Comparison of ENCODE assay signal across 16 cellular contexts in the genomic region with DNA sequence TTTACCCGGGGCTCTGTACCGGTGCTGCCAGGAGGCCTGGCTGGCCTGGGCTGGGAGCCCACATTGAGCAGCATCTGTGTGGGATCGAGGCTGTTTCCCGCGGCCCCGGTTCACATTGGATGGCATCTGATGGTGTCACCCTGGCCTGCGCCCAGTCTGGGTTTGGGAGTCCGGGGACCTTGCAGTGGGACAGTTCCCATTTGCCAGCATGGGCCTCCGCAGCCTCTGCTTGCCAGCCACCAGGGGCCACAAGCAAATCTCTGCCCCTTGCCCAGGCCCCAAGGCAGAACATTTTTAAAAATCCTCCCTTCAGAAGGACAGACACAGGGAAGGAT.
"Had no signal": no experiment of that assay in that cellular context is flagged by ENCODE, and none has a peak within 500 bp of the region (broad histone marks: within the 10 kb centered on the region; RNA-seq: fewer than 3 reads in every experiment).

No MANE protein-coding gene starts in this region.

- DNase-seq: colonic mucosa; dermis blood vessel endothelial cell; erythroblast; foreskin melanocyte; hippocampal formation; kidney glomerular epithelial cell; mammary epithelial cell; small intestine; stimulated activated CD4-positive, alpha-beta T cell treated with anti-CD3 and anti-CD28 coated beads, Interleukin-12 subunit alpha, Interleukin-12 subunit beta, amount 100 ng/mL, for 4 hours; stimulated activated naive CD8-positive, alpha-beta T cell treated with anti-CD3 and anti-CD28 coated beads, Interleukin-15, Interleukin-2, amounts not matched to agents 100 U/mL and 50 U/mL, for 24 hours; thyroid gland had no signal

- H3K27ac Mint-ChIP-seq: naive thymus-derived CD8-positive, alpha-beta T cell had no signal

- H3K4me3 ChIP-seq: colonic mucosa, mucosa of descending colon, suprapubic skin, thyroid gland had no signal

- H3K9me3 ChIP-seq: colonic mucosa, mucosa of descending colon, neutrophil, suprapubic skin, thyroid gland had no signal

- ATAC-seq: mucosa of descending colon; naive thymus-derived CD8-positive, alpha-beta T cell; stimulated activated naive CD8-positive, alpha-beta T cell treated with anti-CD3 and anti-CD28 coated beads, Interleukin-15, Interleukin-2, amounts not matched to agents 100 U/mL and 50 U/mL, for 24 hours had no signal

- H3K4me3 Mint-ChIP-seq: naive thymus-derived CD8-positive, alpha-beta T cell; type B pancreatic cell had no signal

- H3K9me3 Mint-ChIP-seq: naive thymus-derived CD8-positive, alpha-beta T cell; type B pancreatic cell had no signal

- H3K36me3 ChIP-seq: colonic mucosa, thyroid gland had no signal

- H3K27me3 ChIP-seq: colonic mucosa, neutrophil, suprapubic skin, thyroid gland had no signal

- H3K27me3 Mint-ChIP-seq: naive thymus-derived CD8-positive, alpha-beta T cell; type B pancreatic cell had no signal

- H3K27ac ChIP-seq: colonic mucosa, neutrophil, suprapubic skin, thyroid gland had no signal
